Comparison of ENCODE assay signal across 8 cellular contexts in the genomic region with DNA sequence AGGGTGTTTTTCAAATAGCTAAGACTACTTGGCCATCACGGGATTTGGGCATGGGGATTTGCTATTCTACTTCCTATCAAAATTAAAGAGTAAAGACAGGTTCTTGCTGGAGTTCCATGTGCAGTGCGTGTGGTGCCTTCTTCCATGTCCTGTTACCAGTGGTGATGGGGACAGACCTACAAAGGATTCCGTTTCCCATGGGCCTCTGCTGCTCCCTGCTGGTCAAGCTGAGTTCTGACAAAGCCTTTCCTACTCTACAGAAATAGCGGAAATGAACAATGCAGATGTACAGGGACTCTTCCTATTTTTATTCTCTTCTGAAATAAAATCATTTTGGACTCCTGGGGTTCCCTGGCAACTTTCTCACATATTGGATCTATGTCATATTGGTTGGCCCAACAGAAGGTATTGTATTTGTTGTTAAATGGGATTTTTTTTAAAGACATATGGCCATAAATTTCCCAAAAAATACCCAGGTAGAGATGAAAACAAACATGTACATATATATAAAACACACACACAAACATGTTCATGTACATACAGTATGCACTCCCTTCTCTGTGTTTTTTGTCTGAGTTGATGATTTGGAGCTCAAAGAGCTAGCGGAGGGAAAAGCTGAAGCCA.
DNase-seq lines count a peak whose midpoint lies in the region; ATAC-seq, FAIRE-seq and TF ChIP-seq lines count a peak whose summit lies in the region.

No MANE protein-coding gene starts in this region.

- ATAC-seq in GM21360 (IDR thresholded peaks at IDR 0.05; ENCODE audit: unreplicated experiment), result peak; percentile 81

- FAIRE-seq in D721Med (lab: Jason Lieb, UNC), result peak; percentile 66
- peak; percentile 4 for FAIRE-seq in endometrium (lab: Jason Lieb, UNC)

- peak; percentile 64 for TF ChIP-seq CTCF in D721Med (IDR thresholded peaks at IDR 0.05; ENCODE audit: insufficient read depth, missing control alignments)

- no peak for DNase-seq in D721Med (ENCODE audit: insufficient read length, low spot score)
- peak; percentile 37 for DNase-seq in HK-2 (ENCODE audit: unreplicated experiment)
- peak; percentile 31 to 81 for DNase-seq in NOMO-1 (lab: John Stamatoyannopoulos, UW; ENCODE audit: unreplicated experiment in 2 of 2)
- DNase-seq in activated CD8-positive, alpha-beta memory T cell treated with anti-CD3 and anti-CD28 coated beads for 24 hours, result peak; percentile 80
- DNase-seq in midbrain (lab: John Stamatoyannopoulos, UW), result peak; percentile 70
- peak; percentile 3 to 55 (median 38) for DNase-seq in stimulated activated naive CD4-positive, alpha-beta T cell (lab: John Stamatoyannopoulos, UW)
